Comparison of ENCODE assay signal across 9 cellular contexts in the genomic region with DNA sequence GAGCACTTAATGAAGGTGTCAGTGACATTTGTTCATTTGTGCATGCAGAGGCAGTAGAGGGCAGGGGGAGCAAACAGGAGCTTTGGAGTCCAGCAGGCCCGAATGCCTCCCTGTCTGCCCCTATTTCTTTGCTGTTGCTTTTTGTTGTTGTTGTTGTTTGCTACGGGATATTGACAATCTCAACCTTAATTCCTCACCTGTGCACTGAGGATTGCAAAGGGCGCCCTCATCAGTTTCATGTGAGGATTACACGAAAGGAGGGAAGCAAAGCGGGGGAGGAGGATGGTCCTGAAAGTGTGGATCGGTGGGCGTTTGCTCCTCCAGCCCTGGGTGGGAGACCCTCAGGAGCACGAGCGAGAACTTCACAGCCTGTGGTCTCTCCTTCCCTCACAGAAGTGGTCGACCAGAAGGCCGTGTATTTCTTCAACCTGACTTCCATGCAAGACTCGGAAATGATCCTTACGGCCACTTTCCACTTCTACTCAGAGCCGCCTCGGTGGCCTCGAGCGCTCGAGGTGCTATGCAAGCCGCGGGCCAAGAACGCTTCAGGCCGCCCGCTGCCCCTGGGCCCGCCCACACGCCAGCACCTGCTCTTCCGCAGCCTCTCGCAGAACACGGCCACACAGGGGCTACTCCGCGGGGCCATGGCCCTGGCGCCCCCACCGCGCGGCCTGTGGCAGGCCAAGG. TPM values are rescaled to one million over a fixed set of nuclear protein-coding genes. Genes with fewer than 3 reads are reported as not detected.
DNase-seq lines count a peak whose midpoint lies in the region; ATAC-seq and TF ChIP-seq lines count a peak whose summit lies in the region.
"Had no signal": no experiment of that assay in that cellular context is flagged by ENCODE, and none has a peak within 500 bp of the region (broad histone marks: within the 10 kb centered on the region; RNA-seq: fewer than 3 reads in every experiment).

No MANE protein-coding gene starts in this region.

- no peaks in the 10 kb centered on the region for H3K9me3 Mint-ChIP-seq in activated CD8-positive, alpha-beta T cell treated with anti-CD3 and anti-CD28 coated beads, Interleukin-2, amount 10 ng/mL, durations not matched to agents 7 days and 5 days (ENCODE audit: insufficient read depth)

- no peaks in the 10 kb centered on the region for H3K36me3 Mint-ChIP-seq in activated CD8-positive, alpha-beta T cell treated with anti-CD3 and anti-CD28 coated beads, Interleukin-2, amount 10 ng/mL, durations not matched to agents 7 days and 5 days (ENCODE audit: low read depth)

- peak; percentile 25 for DNase-seq in activated CD8-positive, alpha-beta T cell treated with anti-CD3 and anti-CD28 coated beads, Interleukin-2, amount 10 ng/mL, durations not matched to agents 7 days and 5 days
- DNase-seq in COLO829 (ENCODE audit: low spot score) (no peak), NCI-H510A (lab: John Stamatoyannopoulos, UW) (no peak), GM19240 (ENCODE audit: insufficient read length, low spot score) (no peak)
- DNase-seq: NCI-H524 had no signal

- peaks cover 18% of the 10 kb centered on the region for H3K4me1 Mint-ChIP-seq in activated CD8-positive, alpha-beta T cell treated with anti-CD3 and anti-CD28 coated beads, Interleukin-2, amount 10 ng/mL, durations not matched to agents 7 days and 5 days (ENCODE audit: low read depth)

- no peak overlapping the region for H3K27ac Mint-ChIP-seq in activated CD8-positive, alpha-beta T cell treated with anti-CD3 and anti-CD28 coated beads, Interleukin-2, amount 10 ng/mL, durations not matched to agents 7 days and 5 days

- peak in 1 of 2 donors; percentile 30 for TF ChIP-seq RAD21 in liver (IDR thresholded peaks at IDR 0.05)

- H3K9me3 ChIP-seq in liver (ENCODE audit: control insufficient read depth in 4 of 4, low read length in 3 of 4), result no peaks in the 10 kb centered on the region

- H3K27me3 Mint-ChIP-seq in activated CD8-positive, alpha-beta T cell treated with anti-CD3 and anti-CD28 coated beads, Interleukin-2, amount 10 ng/mL, durations not matched to agents 7 days and 5 days (ENCODE audit: low read depth), result no peaks in the 10 kb centered on the region

- no peak for ATAC-seq in activated CD8-positive, alpha-beta T cell treated with anti-CD3 and anti-CD28 coated beads, Interleukin-2, amount 10 ng/mL, durations not matched to agents 7 days and 5 days
- ATAC-seq in HG03095 (IDR thresholded peaks at IDR 0.05; ENCODE audit: unreplicated experiment), result no peak

- H3K9ac ChIP-seq in liver (ENCODE audit: low read depth in 1 of 2, low read length in 2 of 2), result no peak overlapping the region

- WGBS in liver, result 81% methylated on average over 34 of the region's 34 CpGs

- CTCF ChIA-PET in activated CD8-positive, alpha-beta T cell treated with anti-CD3 and anti-CD28 coated beads, Interleukin-2, amount 10 ng/mL, durations not matched to agents 7 days and 5 days (lab: Charles Lee), result interaction anchor here (0.6 to 9.4 kb wide), 3 partner anchors 85 to 262 kb away, joined by 3 to 238 read pairs (median 3); no protein-coding TSS in a partner anchor

- H3K36me3 ChIP-seq in liver (ENCODE audit: control insufficient read depth in 4 of 4, insufficient read depth in 3 of 4, low read depth in 1 of 4, low read length in 3 of 4), result no peaks in the 10 kb centered on the region

- no peaks in the 10 kb centered on the region for H3K4me1 ChIP-seq in liver (ENCODE audit: control insufficient read depth in 4 of 4, insufficient read depth in 4 of 4, low read length in 3 of 4)

- peak; percentile 52 for TF ChIP-seq CTCF in C4-2B (conservative IDR thresholded peaks at IDR 0.05)
- peak; percentile 26; the same call in 1 of the 2 replicates for TF ChIP-seq CTCF in GM12874 (IDR thresholded peaks at IDR 0.05; ENCODE audit: insufficient read depth, low read depth, low read length)
- peak; percentile 5 for TF ChIP-seq CTCF in liver (IDR thresholded peaks at IDR 0.05; ENCODE audit: low read depth, low read length, missing input control)

- POLR2A ChIA-PET in activated CD8-positive, alpha-beta T cell treated with anti-CD3 and anti-CD28 coated beads, Interleukin-2, amount 10 ng/mL, durations not matched to agents 7 days and 5 days (lab: Charles Lee), result no interaction called here

- H3K27me3 ChIP-seq in liver (ENCODE audit: control insufficient read depth in 4 of 4, insufficient read depth in 4 of 4, low read length in 3 of 4), result no peaks in the 10 kb centered on the region

- H3K27ac ChIP-seq in C4-2B (no peak overlapping the region), liver (ENCODE audit: low read depth in 1 of 2, low read length in 2 of 2) (no peak overlapping the region)

- no peak overlapping the region for H3K4me3 ChIP-seq in liver (ENCODE audit: low read depth in 1 of 3, low read length in 3 of 3)

- H3K4me3 Mint-ChIP-seq in activated CD8-positive, alpha-beta T cell treated with anti-CD3 and anti-CD28 coated beads, Interleukin-2, amount 10 ng/mL, durations not matched to agents 7 days and 5 days, result no peak overlapping the region

TF ChIP-seq in liver, 16 proteins besides CTCF, POLR2A, EP300 and RAD21:
- TF ChIP-seq SP1 (IDR thresholded peaks at IDR 0.05) (no peak), HNF4G (IDR thresholded peaks at IDR 0.05) (no peak), NR2F2 (IDR thresholded peaks at IDR 0.05) (no peak), HNF4A (conservative IDR thresholded peaks at IDR 0.05) (no peak), JUND (IDR thresholded peaks at IDR 0.05) (no peak), RXRA (IDR thresholded peaks at IDR 0.05) (no peak)

RNA-seq across cellular contexts. Expression of gene GDF10, which starts 9.5 kb away (rescaled TPM):
- total RNA-seq in activated CD8-positive, alpha-beta T cell treated with anti-CD3 and anti-CD28 coated beads, Interleukin-2, amount 10 ng/mL, durations not matched to agents 7 days and 5 days, result not detected
- under 1 TPM; under 0.01 to 0.28 TPM for total RNA-seq in liver
- polyA plus RNA-seq in liver, result under 1 TPM; 0.08 to 0.14 TPM

RNA-seq across cellular contexts. Expression of gene GDF2, which starts 12.7 kb away (rescaled TPM):
- not detected for total RNA-seq in activated CD8-positive, alpha-beta T cell treated with anti-CD3 and anti-CD28 coated beads, Interleukin-2, amount 10 ng/mL, durations not matched to agents 7 days and 5 days
- 10 to 100 TPM in 1 of 2 donors, 1 to 10 TPM in 1; 8.5 to 26.9 TPM for total RNA-seq in liver
- 10 to 100 TPM in 1 of 2 donors, 1 to 10 TPM in 1; 5.6 to 20.5 TPM for polyA plus RNA-seq in liver

RNA-seq across cellular contexts. Expression of gene RBP3, which starts 38.6 kb away (rescaled TPM):
- not detected for total RNA-seq in activated CD8-positive, alpha-beta T cell treated with anti-CD3 and anti-CD28 coated beads, Interleukin-2, amount 10 ng/mL, durations not matched to agents 7 days and 5 days
- not detected for total RNA-seq in liver
- not detected for polyA plus RNA-seq in liver

Comparison
In these comparisons a context has a peak if more than half of its experiments do, and no peak if none do; other contexts are left out.
1. RNA of gene GDF2, which starts 12.7 kb away (total RNA-seq): 8.5 to 26.9 TPM in liver; not detected in activated CD8-positive, alpha-beta T cell treated with anti-CD3 and anti-CD28 coated beads, Interleukin-2, amount 10 ng/mL, durations not matched to agents 7 days and 5 days; every median in the first group is over 4 times any median in the second.
2. Peak in every context shown above with its lines, with median percentiles within 50 percentile points of each other: CTCF ChIP-seq.